Comparison of ENCODE assay signal across 27 cellular contexts in genomic region chr3:94529821-94530220, GRCh38.
"Had no signal": no experiment of that assay in that cellular context is flagged by ENCODE, and none has a peak within 500 bp of the region (broad histone marks: within the 10 kb centered on the region; RNA-seq: fewer than 3 reads in every experiment).

No MANE protein-coding gene starts in this region.

- ATAC-seq: stimulated activated effector memory CD8-positive, alpha-beta T cell treated with anti-CD3 and anti-CD28 coated beads, Interleukin-12 subunit alpha, Interleukin-12 subunit beta, amount 100 ng/mL, for 72 hours; stimulated activated memory B cell treated with anti-CD40 and anti-IgM and Interleukin-4, amounts not matched to agents 10 μg/mL and 1 μg/mL and 100 μg/mL, for 72 hours; stimulated activated naive B cell treated with anti-CD40 and anti-IgM and Interleukin-4, amounts not matched to agents 10 μg/mL and 1 μg/mL and 100 μg/mL, for 72 hours; stimulated activated naive CD8-positive, alpha-beta T cell treated with anti-CD3 and anti-CD28 coated beads, Interleukin-15, amount 100 ng/mL, for 72 hours; stimulated activated naive CD8-positive, alpha-beta T cell treated with anti-CD3 and anti-CD28 coated beads, Interleukin-15, Interleukin-2, amounts not matched to agents 100 U/mL and 50 U/mL, for 24 hours; upper lobe of right lung had no signal

- DNase-seq: stimulated activated CD4-positive, alpha-beta T cell treated with anti-CD3 and anti-CD28 coated beads, Interleukin-2, amount 100 ng/mL, for 48 hours; stimulated activated CD4-positive, alpha-beta T cell treated with anti-CD3 and anti-CD28 coated beads, Interleukin-4, amount 100 ng/mL, for 1 hour; stimulated activated CD4-positive, alpha-beta T cell treated with anti-CD3 and anti-CD28 coated beads, Interleukin-4, amount 100 ng/mL, for 24 hours; stimulated activated CD4-positive, alpha-beta T cell treated with anti-CD3 and anti-CD28 coated beads, Interleukin-4, amount 100 ng/mL, for 4 hours; stimulated activated CD8-positive, alpha-beta memory T cell treated with anti-CD3 and anti-CD28 coated beads, Interleukin-4, amount 100 ng/mL, for 48 hours; stimulated activated naive B cell treated with anti-CD40 and anti-IgM and Interleukin-4, amounts not matched to agents 10 μg/mL and 1 μg/mL and 100 μg/mL, for 72 hours; stimulated activated naive CD4-positive, alpha-beta T cell; stimulated activated naive CD4-positive, alpha-beta T cell treated with Interleukin-2 at 50 U/mL for 16 hours; stimulated activated naive CD8-positive, alpha-beta T cell treated with anti-CD3 and anti-CD28 coated beads, Interleukin-15, amount 100 ng/mL, for 72 hours; stimulated activated naive CD8-positive, alpha-beta T cell treated with anti-CD3 and anti-CD28 coated beads, Interleukin-15, Interleukin-2, amounts not matched to agents 100 U/mL and 50 U/mL, for 24 hours; stomach; substantia nigra; testis; thyroid gland; tibial artery; transverse colon; trophoblast cell; upper lobe of left lung; upper lobe of right lung; uterus had no signal

- H3K9me3 ChIP-seq: stomach, suprapubic skin, testis, thoracic aorta, thyroid gland, tibial artery, tibial nerve, transverse colon, upper lobe of left lung, upper lobe of right lung, uterus, vagina had no signal

- H3K27ac ChIP-seq: stomach, suprapubic skin, testis, thoracic aorta, thyroid gland, tibial artery, tibial nerve, transverse colon, upper lobe of left lung, upper lobe of right lung, uterus, vagina had no signal

- H3K4me3 ChIP-seq: stomach, suprapubic skin, testis, thoracic aorta, thyroid gland, tibial artery, tibial nerve, transverse colon, upper lobe of left lung, upper lobe of right lung, uterus, vagina had no signal

- H3K4me1 ChIP-seq: suprapubic skin, testis, thyroid gland, tibial artery, upper lobe of left lung, upper lobe of right lung, uterus, vagina had no signal

- FAIRE-seq: urothelium cell line had no signal
